11 cellular contexts compared by ENCODE assay signal in the genomic region with DNA sequence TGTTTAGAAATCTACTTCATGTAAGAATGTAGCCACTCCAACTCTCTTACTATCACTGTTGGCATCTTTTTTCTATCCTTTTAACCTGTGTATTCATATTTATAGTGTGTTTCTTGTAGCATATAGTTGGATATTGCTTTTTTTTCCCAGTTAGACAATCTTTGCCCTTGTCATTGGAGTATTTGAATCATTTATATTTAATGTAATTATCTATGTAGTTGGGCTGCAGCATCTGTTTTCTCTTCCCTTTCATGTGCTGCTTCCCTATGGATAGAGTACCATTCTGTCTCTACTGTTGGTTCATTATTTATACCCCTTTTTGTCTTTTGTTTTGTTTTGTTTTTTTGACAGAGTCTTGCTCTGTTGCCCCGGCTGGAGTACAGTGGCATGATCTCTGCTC.
"Had no signal": no experiment of that assay in that cellular context is flagged by ENCODE, and none has a peak within 500 bp of the region (broad histone marks: within the 10 kb centered on the region; RNA-seq: fewer than 3 reads in every experiment).

No MANE protein-coding gene starts in this region.

- H3K4me2 ChIP-seq: GM23338 had no signal

- FAIRE-seq: H1, H54 had no signal

- DNase-seq: GM23248, GOT3, H7, H9, HCEC 1CT, HFFc6 had no signal

- H3K4me3 ChIP-seq: GM23248, GM23338, HAP-1 had no signal

- H3K4me1 ChIP-seq: HAP-1 had no signal

- H3K36me3 ChIP-seq: HAP-1 had no signal

- H3K9ac ChIP-seq: GM23248 had no signal

- ATAC-seq: GM23338, HCT116 had no signal

- H3K27ac ChIP-seq: GM23248 had no signal

- H2AFZ ChIP-seq: GM23248, GM23338 had no signal
